ENCODE assay signal across 8 cellular contexts in the genomic region with DNA sequence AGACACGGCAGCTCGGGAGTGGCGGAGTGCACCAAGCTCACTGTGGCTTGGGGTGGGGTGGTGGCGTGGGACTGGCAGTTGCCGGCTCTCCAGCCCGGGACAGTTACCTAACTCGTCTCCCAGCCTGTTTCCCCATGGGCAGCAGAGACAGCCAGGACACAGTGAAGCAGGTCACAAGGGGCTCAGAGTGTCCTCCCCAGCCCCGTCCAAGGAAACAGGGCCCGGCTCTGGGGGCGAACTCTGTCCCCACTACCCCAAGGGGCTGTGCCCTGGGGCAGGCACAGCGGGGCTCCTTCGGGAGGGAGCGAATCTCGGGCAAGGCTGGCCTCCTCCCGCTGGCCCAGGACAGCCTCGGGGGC. TPM values are rescaled to one million over a fixed set of nuclear protein-coding genes. Genes with fewer than 3 reads are reported as not detected.
DNase-seq lines count a peak whose midpoint lies in the region; ATAC-seq lines count a peak whose summit lies in the region.

No MANE protein-coding gene starts in this region.

- no peaks in the 10 kb centered on the region for H3K27me3 Mint-ChIP-seq in activated T-cell treated with anti-CD3 and anti-CD28 coated beads, Interleukin-2, amount 50 U/mL, for 24 hours
- peaks cover 10% of the 10 kb centered on the region for H3K27me3 Mint-ChIP-seq in activated CD4-positive, alpha-beta memory T cell treated with anti-CD3 and anti-CD28 coated beads, Interleukin-2, amount 10 ng/mL, durations not matched to agents 7 days and 5 days

- CTCF ChIA-PET in activated CD4-positive, alpha-beta memory T cell treated with anti-CD3 and anti-CD28 coated beads, Interleukin-2, amount 10 ng/mL, durations not matched to agents 7 days and 5 days (lab: Charles Lee), result no interaction called here

- H3K9me3 Mint-ChIP-seq in activated T-cell treated with anti-CD3 and anti-CD28 coated beads, Interleukin-2, amount 50 U/mL, for 24 hours, result no peaks in the 10 kb centered on the region
- no peaks in the 10 kb centered on the region for H3K9me3 Mint-ChIP-seq in activated CD4-positive, alpha-beta memory T cell treated with anti-CD3 and anti-CD28 coated beads, Interleukin-2, amount 10 ng/mL, durations not matched to agents 7 days and 5 days
- H3K9me3 Mint-ChIP-seq in stimulated activated effector memory CD8-positive, alpha-beta T cell treated with anti-CD3 and anti-CD28 coated beads, Interleukin-12 subunit alpha, Interleukin-12 subunit beta, amount 100 ng/mL, for 72 hours, result no peaks in the 10 kb centered on the region

- peaks cover 52% of the 10 kb centered on the region for H3K4me1 Mint-ChIP-seq in activated T-cell treated with anti-CD3 and anti-CD28 coated beads, Interleukin-2, amount 50 U/mL, for 24 hours (ENCODE audit: low read depth)
- peaks cover 31% of the 10 kb centered on the region for H3K4me1 Mint-ChIP-seq in activated CD4-positive, alpha-beta memory T cell treated with anti-CD3 and anti-CD28 coated beads, Interleukin-2, amount 10 ng/mL, durations not matched to agents 7 days and 5 days
- peaks cover 30% of the 10 kb centered on the region for H3K4me1 Mint-ChIP-seq in stimulated activated effector memory CD8-positive, alpha-beta T cell treated with anti-CD3 and anti-CD28 coated beads, Interleukin-12 subunit alpha, Interleukin-12 subunit beta, amount 100 ng/mL, for 72 hours

- H3K4me3 ChIP-seq in iPS-11a (ENCODE audit: low read depth, low read length), result peak overlapping the region; percentile 44

- ATAC-seq in stimulated activated effector memory CD8-positive, alpha-beta T cell treated with anti-CD3 and anti-CD28 coated beads, Interleukin-12 subunit alpha, Interleukin-12 subunit beta, amount 100 ng/mL, for 72 hours, result peak; percentile 1
- ATAC-seq in HG02759 (IDR thresholded peaks at IDR 0.05; ENCODE audit: unreplicated experiment) (no peak), HG03378 (IDR thresholded peaks at IDR 0.05; ENCODE audit: unreplicated experiment) (no peak)

- no peak for DNase-seq in activated T-cell treated with anti-CD3 and anti-CD28 coated beads, Interleukin-2, amount 50 U/mL, for 24 hours
- DNase-seq in activated T-cell treated with anti-CD3 and anti-CD28 coated beads, Interleukin-2, amount 50 U/mL, for 1 hour, result no peak
- DNase-seq in activated CD4-positive, alpha-beta memory T cell treated with anti-CD3 and anti-CD28 coated beads, Interleukin-2, amount 10 ng/mL, durations not matched to agents 7 days and 5 days, result no peak
- no peak for DNase-seq in stimulated activated effector memory CD8-positive, alpha-beta T cell treated with anti-CD3 and anti-CD28 coated beads, Interleukin-12 subunit alpha, Interleukin-12 subunit beta, amount 100 ng/mL, for 72 hours (ENCODE audit: low spot score in 2 of 2)
- DNase-seq in SKM-1 (lab: John Stamatoyannopoulos, UW; ENCODE audit: unreplicated experiment), result no peak

- POLR2A ChIA-PET in activated CD4-positive, alpha-beta memory T cell treated with anti-CD3 and anti-CD28 coated beads, Interleukin-2, amount 10 ng/mL, durations not matched to agents 7 days and 5 days (lab: Charles Lee), result interaction anchor here (1.2 kb wide), 1 partner anchor 106 kb away, joined by 3 read pairs; a partner anchor contains a TSS

- H3K36me3 Mint-ChIP-seq in activated T-cell treated with anti-CD3 and anti-CD28 coated beads, Interleukin-2, amount 50 U/mL, for 24 hours (ENCODE audit: low read depth), result no peaks in the 10 kb centered on the region
- no peaks in the 10 kb centered on the region for H3K36me3 Mint-ChIP-seq in activated CD4-positive, alpha-beta memory T cell treated with anti-CD3 and anti-CD28 coated beads, Interleukin-2, amount 10 ng/mL, durations not matched to agents 7 days and 5 days (ENCODE audit: low read depth)
- peaks cover 12% of the 10 kb centered on the region for H3K36me3 Mint-ChIP-seq in stimulated activated effector memory CD8-positive, alpha-beta T cell treated with anti-CD3 and anti-CD28 coated beads, Interleukin-12 subunit alpha, Interleukin-12 subunit beta, amount 100 ng/mL, for 72 hours

- H3K27ac Mint-ChIP-seq in activated T-cell treated with anti-CD3 and anti-CD28 coated beads, Interleukin-2, amount 50 U/mL, for 24 hours, result no peak overlapping the region
- H3K27ac Mint-ChIP-seq in activated CD4-positive, alpha-beta memory T cell treated with anti-CD3 and anti-CD28 coated beads, Interleukin-2, amount 10 ng/mL, durations not matched to agents 7 days and 5 days, result no peak overlapping the region
- peak overlapping the region; percentile 89 for H3K27ac Mint-ChIP-seq in stimulated activated effector memory CD8-positive, alpha-beta T cell treated with anti-CD3 and anti-CD28 coated beads, Interleukin-12 subunit alpha, Interleukin-12 subunit beta, amount 100 ng/mL, for 72 hours

- H3K4me3 Mint-ChIP-seq in activated T-cell treated with anti-CD3 and anti-CD28 coated beads, Interleukin-2, amount 50 U/mL, for 24 hours, result peak overlapping the region; percentile 83
- peak overlapping the region; percentile 83 for H3K4me3 Mint-ChIP-seq in activated CD4-positive, alpha-beta memory T cell treated with anti-CD3 and anti-CD28 coated beads, Interleukin-2, amount 10 ng/mL, durations not matched to agents 7 days and 5 days
- peak overlapping the region; percentile 80 for H3K4me3 Mint-ChIP-seq in stimulated activated effector memory CD8-positive, alpha-beta T cell treated with anti-CD3 and anti-CD28 coated beads, Interleukin-12 subunit alpha, Interleukin-12 subunit beta, amount 100 ng/mL, for 72 hours

RNA-seq across cellular contexts. Expression of a gene that starts 0.8 kb away (rescaled TPM):
- total RNA-seq in activated CD4-positive, alpha-beta memory T cell treated with anti-CD3 and anti-CD28 coated beads, Interleukin-2, amount 10 ng/mL, durations not matched to agents 7 days and 5 days, result 1 to 10 TPM; 3.5 to 5.0 TPM

RNA-seq across cellular contexts. Expression of a gene that starts 58.7 kb away (rescaled TPM):
- total RNA-seq in activated CD4-positive, alpha-beta memory T cell treated with anti-CD3 and anti-CD28 coated beads, Interleukin-2, amount 10 ng/mL, durations not matched to agents 7 days and 5 days, result under 1 TPM in 1 of 2 experiments, not detected in 1; 0.25 TPM
